20 cellular contexts compared by ENCODE assay signal in genomic region chrX:37918168-37918567, GRCh38.
A peak's percentile ranks its signal among the peaks of the same experiment; 100 is the strongest.
DNase-seq lines count a peak whose midpoint lies in the region; ATAC-seq, FAIRE-seq and TF ChIP-seq lines count a peak whose summit lies in the region.
"Had no signal": no experiment of that assay in that cellular context is flagged by ENCODE, and none has a peak within 500 bp of the region (broad histone marks: within the 10 kb centered on the region; RNA-seq: fewer than 3 reads in every experiment).

No MANE protein-coding gene starts in this region.

- TF ChIP-seq EP300 in A549 (IDR thresholded peaks at IDR 0.05) = no peak

- peaks cover 2% of the 10 kb centered on the region for H3K4me1 Mint-ChIP-seq in astrocyte (ENCODE audit: low read depth, unreplicated experiment)

- H3K27me3 ChIP-seq in astrocyte (ENCODE audit: insufficient read depth, low read length) = no peaks in the 10 kb centered on the region
- H3K27me3 ChIP-seq in BE2C = no peaks in the 10 kb centered on the region

- H3K27ac ChIP-seq in A549 (no peak overlapping the region), astrocyte (ENCODE audit: low read depth, low read length) (no peak overlapping the region)
- H3K27ac ChIP-seq: 22Rv1; BLaER1 treated with 17β-estradiol and CSF1 and Interleukin-3, amounts not matched to agents 10 nM and 100 nM; C4-2B had no signal

- no peaks in the 10 kb centered on the region for H3K27me3 Mint-ChIP-seq in astrocyte (ENCODE audit: low read depth, unreplicated experiment)

- H3K9me3 ChIP-seq in A549 = peaks cover 6% of the 10 kb centered on the region; the same call in 2 of the 3 replicates
- peaks cover 6% of the 10 kb centered on the region for H3K9me3 ChIP-seq in astrocyte (ENCODE audit: insufficient read depth, low read depth, low read length)
- H3K9me3 ChIP-seq in BE2C = no peaks in the 10 kb centered on the region
- H3K9me3 ChIP-seq: Caco-2 had no signal

- H3K4me1 ChIP-seq in A549 = 0 out of 3 replicates have a peak, but pooled peaks cover 3% of the 10 kb centered on the region
- peaks cover 3% of the 10 kb centered on the region for H3K4me1 ChIP-seq in astrocyte (ENCODE audit: insufficient read depth, low read length)
- no peaks in the 10 kb centered on the region for H3K4me1 ChIP-seq in BE2C
- H3K4me1 ChIP-seq: Caco-2 had no signal

- H3K36me3 ChIP-seq in astrocyte (ENCODE audit: insufficient read depth, low read length) = no peaks in the 10 kb centered on the region
- no peaks in the 10 kb centered on the region for H3K36me3 ChIP-seq in BE2C
- H3K36me3 ChIP-seq: BLaER1 treated with 17β-estradiol and CSF1 and Interleukin-3, amounts not matched to agents 10 nM and 100 nM had no signal

- POLR2A ChIA-PET in A549 (lab: Yijun Ruan, JAX) = no interaction called here

- peaks cover 4% of the 10 kb centered on the region for H3K79me2 ChIP-seq in astrocyte (ENCODE audit: insufficient read depth, low read length)

- H4K20me1 ChIP-seq in astrocyte (ENCODE audit: insufficient read depth, low read length) = no peaks in the 10 kb centered on the region
- H4K20me1 ChIP-seq: BLaER1 treated with 17β-estradiol and CSF1 and Interleukin-3, amounts not matched to agents 10 nM and 100 nM had no signal

- TF ChIP-seq CTCF in A549 (IDR thresholded peaks at IDR 0.05) (no peak), astrocyte (IDR thresholded peaks at IDR 0.05; ENCODE audit: insufficient read depth, low read depth, low read length) (no peak), BE2C (IDR thresholded peaks at IDR 0.05; ENCODE audit: low read depth, low read length) (no peak)

- no peak overlapping the region for H3K4me3 ChIP-seq in A549
- no peak overlapping the region for H3K4me3 ChIP-seq in astrocyte (ENCODE audit: insufficient read depth, low read depth, low read length)
- no peak overlapping the region for H3K4me3 ChIP-seq in BE2C (ENCODE audit: low read depth, low read length)
- H3K4me3 ChIP-seq: BLaER1 treated with 17β-estradiol and CSF1 and Interleukin-3, amounts not matched to agents 10 nM and 100 nM had no signal

- H3K36me3 Mint-ChIP-seq in astrocyte (ENCODE audit: low read depth, unreplicated experiment) = peaks cover 6% of the 10 kb centered on the region
- H3K36me3 Mint-ChIP-seq: CD8-positive, alpha-beta T cell had no signal

- no peak overlapping the region for H2AFZ ChIP-seq in astrocyte (ENCODE audit: low read depth, low read length)

- DNase-seq in Right ventricle myocardium superior (no peak), cardiac septum (ENCODE audit: low spot score) (no peak), A549 (ENCODE audit: low read depth in 1 of 2, low spot score in 1 of 2) (no peak), astrocyte (ENCODE audit: low read depth) (no peak), BE2C (no peak)
- DNase-seq: ACHN; Caco-2; Calu3; CD4-positive, alpha-beta T cell; CD8-positive, alpha-beta T cell; DMS79 treated with DMSO at 0.1 percent for 48 hours; GF-D8 had no signal

- H3K4me3 Mint-ChIP-seq in astrocyte (ENCODE audit: unreplicated experiment) = no peak overlapping the region
- H3K4me3 Mint-ChIP-seq: CD4-positive, alpha-beta T cell; CD8-positive, alpha-beta T cell had no signal

- intact Hi-C loops in Right ventricle myocardium superior (cut with DNase I) = no loop called here
- intact Hi-C loops in cardiac septum (cut with DNase I) = no loop called here

- ATAC-seq in Right ventricle myocardium superior (ENCODE audit: poor library complexity) = peak; percentile 38
- ATAC-seq in A549 = no peak
- ATAC-seq in HG02759 (IDR thresholded peaks at IDR 0.05; ENCODE audit: unreplicated experiment) = no peak
- ATAC-seq: CD8-positive, alpha-beta T cell had no signal

- H3K27ac Mint-ChIP-seq in astrocyte (ENCODE audit: unreplicated experiment) = no peak overlapping the region
- H3K27ac Mint-ChIP-seq: CD4-positive, alpha-beta T cell; CD8-positive, alpha-beta T cell had no signal

- no peaks in the 10 kb centered on the region for H3K9me3 Mint-ChIP-seq in astrocyte (ENCODE audit: unreplicated experiment)
- H3K9me3 Mint-ChIP-seq: CD4-positive, alpha-beta T cell; CD8-positive, alpha-beta T cell had no signal

- TF ChIP-seq RAD21 in A549 (conservative IDR thresholded peaks at IDR 0.05 in 1 of 2, IDR thresholded peaks at IDR 0.05 in 1 of 2) = no peak

- FAIRE-seq in A549 (lab: Jason Lieb, UNC) (peak; percentile 73), astrocyte (lab: Jason Lieb, UNC) (peak; percentile 50)
- FAIRE-seq: D721Med, G401.6, GM12891, GM19239 had no signal

- H3K4me2 ChIP-seq in A549 (no peak overlapping the region), astrocyte (ENCODE audit: low read length) (no peak overlapping the region)
- H3K4me2 ChIP-seq: BLaER1 treated with 17β-estradiol and CSF1 and Interleukin-3, amounts not matched to agents 10 nM and 100 nM had no signal

- no peak overlapping the region for H3K9ac ChIP-seq in astrocyte (ENCODE audit: low read length)
- H3K9ac ChIP-seq: BLaER1 treated with 17β-estradiol and CSF1 and Interleukin-3, amounts not matched to agents 10 nM and 100 nM had no signal

- CTCF ChIA-PET in A549 (lab: Yijun Ruan, JAX) = interaction anchor here (1.3 kb wide), 1 partner anchor 10 kb away, joined by 3 read pairs; no protein-coding TSS in a partner anchor

- TF ChIP-seq POLR2A in A549 (IDR thresholded peaks at IDR 0.05; ENCODE audit: low read length) = no peak

TF ChIP-seq in A549, 52 proteins besides CTCF, POLR2A, EP300 and RAD21:
- TF ChIP-seq FOSB (CRISPR knock-in tag; IDR thresholded peaks at IDR 0.05) (no peak), HES2 (IDR thresholded peaks at IDR 0.05) (no peak), ZFP36 (IDR thresholded peaks at IDR 0.05; ENCODE audit: borderline replicate concordance, partially characterized antibody) (no peak), ZC3H11A (IDR thresholded peaks at IDR 0.05) (no peak), HEYL (CRISPR knock-in tag; IDR thresholded peaks at IDR 0.05) (no peak), BHLHE40 (IDR thresholded peaks at IDR 0.05; ENCODE audit: low read depth, low read length) (no peak), RNF2 (IDR thresholded peaks at IDR 0.05; ENCODE audit: borderline replicate concordance, low read depth) (no peak), NR3C1 (IDR thresholded peaks at IDR 0.05) (no peak)
